1 cellular context compared by ENCODE assay signal in genomic region chr19:718251-719024, GRCh38.
TF ChIP-seq lines count a peak whose summit lies in the region.

No MANE protein-coding gene starts in this region.

TF ChIP-seq in WTC11, 78 proteins besides CTCF, POLR2A, EP300 and RAD21 (continued from another document):
- TF ChIP-seq ZSCAN18 (CRISPR knock-in tag; IDR thresholded peaks at IDR 0.05) (no peak), PRRX2 (CRISPR knock-in tag; IDR thresholded peaks at IDR 0.05) (no peak)
